In genomic region chr10:28177944-28178637, GRCh38 we compare ENCODE assay signal across 8 cellular contexts.
A peak's percentile ranks its signal among the peaks of the same experiment; 100 is the strongest.
DNase-seq lines count a peak whose midpoint lies in the region; ATAC-seq, FAIRE-seq and TF ChIP-seq lines count a peak whose summit lies in the region.

No MANE protein-coding gene starts in this region.

- H4K20me1 ChIP-seq in SK-N-SH (ENCODE audit: insufficient read depth), result no peaks in the 10 kb centered on the region

- no peak overlapping the region for H3K27ac ChIP-seq in SK-N-SH (ENCODE audit: low read depth in 2 of 2, low read length in 1 of 2)
- peak overlapping the region; percentile 61 for H3K27ac ChIP-seq in stomach smooth muscle (ENCODE audit: low read length)

- H3K9me3 ChIP-seq in SK-N-SH, result no peaks in the 10 kb centered on the region
- H3K9me3 ChIP-seq in stomach smooth muscle (ENCODE audit: control insufficient read depth in 2 of 2, low read length in 2 of 2), result no peaks in the 10 kb centered on the region

- H3K9me2 ChIP-seq in SK-N-SH, result no peaks in the 10 kb centered on the region

- no peaks in the 10 kb centered on the region for H3K36me3 ChIP-seq in SK-N-SH (replicated peaks in 1 of 2; ENCODE audit: control insufficient read depth in 1 of 2, insufficient read depth in 2 of 2, low read length in 1 of 2)
- H3K36me3 ChIP-seq in stomach smooth muscle (ENCODE audit: control insufficient read depth in 2 of 2, insufficient read depth in 2 of 2, low read length in 2 of 2), result no peaks in the 10 kb centered on the region

- H3K79me2 ChIP-seq in SK-N-SH (ENCODE audit: insufficient read depth), result no peaks in the 10 kb centered on the region

- POLR2A ChIA-PET in SK-N-SH (lab: Yijun Ruan, JAX), result no interaction called here

- DNase-seq in GM03348 (ENCODE audit: low spot score), result peak; percentile 10
- DNase-seq in H54 (ENCODE audit: insufficient read length, low spot score), result no peak
- no peak for DNase-seq in SK-N-SH
- peak; percentile 19 for DNase-seq in fibroblast of the aortic adventitia (ENCODE audit: low read depth)
- DNase-seq in DMS 273 treated with DMSO at 0.1 percent for 48 hours (lab: John Stamatoyannopoulos, UW), result no peak
- no peak for DNase-seq in ureter (ENCODE audit: low spot score)

- H3K4me1 ChIP-seq in SK-N-SH (ENCODE audit: control insufficient read depth in 1 of 2, insufficient read depth in 2 of 2, low read depth in 1 of 2, low read length in 1 of 2) (no peaks in the 10 kb centered on the region), stomach smooth muscle (ENCODE audit: control insufficient read depth, insufficient read depth, low read length) (peaks cover 5% of the 10 kb centered on the region)

- peak overlapping the region; percentile 68 for H3K4me2 ChIP-seq in SK-N-SH

- ATAC-seq in GM19328 (IDR thresholded peaks at IDR 0.05; ENCODE audit: unreplicated experiment), result no peak

- H3K9ac ChIP-seq in SK-N-SH (no peak overlapping the region), stomach smooth muscle (ENCODE audit: low read length in 2 of 2) (peak overlapping the region; percentile 54 to 58)

- peak overlapping the region; percentile 68 for H2AFZ ChIP-seq in SK-N-SH (ENCODE audit: low read depth)

- H3F3A ChIP-seq in SK-N-SH (replicated peaks; ENCODE audit: insufficient read depth), result no peaks in the 10 kb centered on the region

- H3K27me3 ChIP-seq in SK-N-SH (ENCODE audit: insufficient read depth) (peaks cover 18% of the 10 kb centered on the region; the same call in 1 of the 2 replicates), stomach smooth muscle (ENCODE audit: control insufficient read depth in 1 of 2, insufficient read depth in 2 of 2, low read length in 2 of 2) (no peaks in the 10 kb centered on the region)

- CTCF ChIA-PET in SK-N-SH (lab: Yijun Ruan, JAX), result interaction anchor here (0.6 kb wide), 1 partner anchor 618 kb away, joined by 3 read pairs; no protein-coding TSS in a partner anchor

- peak; percentile 82 for FAIRE-seq in H54 (lab: Jason Lieb, UNC)

- TF ChIP-seq EP300 in SK-N-SH (IDR thresholded peaks at IDR 0.05; ENCODE audit: borderline replicate concordance in 1 of 2, low read depth in 1 of 2, low read length in 1 of 2), result no peak

- peak overlapping the region in 1 of 2 experiments; percentile 38; a peak in 3 of 4 replicates for H3K4me3 ChIP-seq in SK-N-SH (ENCODE audit: low read depth in 2 of 2, low read length in 1 of 2)
- peak overlapping the region; percentile 35 for H3K4me3 ChIP-seq in fibroblast of the aortic adventitia (ENCODE audit: low read depth, low read length)
- H3K4me3 ChIP-seq in stomach smooth muscle (ENCODE audit: low read length in 2 of 2), result peak overlapping the region; percentile 51 to 68

- TF ChIP-seq RAD21 in SK-N-SH (IDR thresholded peaks at IDR 0.05; ENCODE audit: low read length), result no peak

- WGBS in SK-N-SH (ENCODE audit: low lambda C conversion rate), result 22% methylated on average over 4 of the region's 4 CpGs

- TF ChIP-seq CTCF in SK-N-SH (IDR thresholded peaks at IDR 0.05) (no peak), fibroblast of the aortic adventitia (IDR thresholded peaks at IDR 0.05; ENCODE audit: insufficient read depth, low read length) (no peak)

- no peak for TF ChIP-seq POLR2A in H54 (IDR thresholded peaks at IDR 0.05; ENCODE audit: low read depth, low read length)

TF ChIP-seq in SK-N-SH, 30 proteins besides CTCF, POLR2A, EP300 and RAD21:
- no peak for TF ChIP-seq FOXM1 (IDR thresholded peaks at IDR 0.05; ENCODE audit: low read depth)
- no peak for TF ChIP-seq RXRA (IDR thresholded peaks at IDR 0.05; ENCODE audit: borderline replicate concordance, low read depth)
- TF ChIP-seq CHD2 (IDR thresholded peaks at IDR 0.05; ENCODE audit: low read length, partially characterized antibody), result no peak
- TF ChIP-seq ZBTB33 (IDR thresholded peaks at IDR 0.05; ENCODE audit: borderline replicate concordance, low read depth), result no peak
- no peak for TF ChIP-seq EZH2phosphoT487 (IDR thresholded peaks at IDR 0.05; ENCODE audit: borderline replicate concordance, low read depth)
- no peak for TF ChIP-seq MEF2A (IDR thresholded peaks at IDR 0.05; ENCODE audit: borderline replicate concordance, low read depth)
- no peak for TF ChIP-seq RFX5 (IDR thresholded peaks at IDR 0.05; ENCODE audit: low read length)
- TF ChIP-seq ELF1 (IDR thresholded peaks at IDR 0.05), result no peak
- no peak for TF ChIP-seq TEAD4 (IDR thresholded peaks at IDR 0.05; ENCODE audit: borderline replicate concordance, insufficient read depth)
- TF ChIP-seq POLR2AphosphoS5 (IDR thresholded peaks at IDR 0.05; ENCODE audit: low read depth, low read length), result no peak

Comparison
In these comparisons a context has a peak if more than half of its experiments do, and no peak if none do; other contexts are left out.
1. DNase-seq: peak in GM03348 (single experiment) and fibroblast of the aortic adventitia (single experiment); none in H54 (single experiment), SK-N-SH (single experiment), DMS 273 treated with DMSO at 0.1 percent for 48 hours (single experiment) and ureter (single experiment).